22 cellular contexts compared by ENCODE assay signal in the genomic region with DNA sequence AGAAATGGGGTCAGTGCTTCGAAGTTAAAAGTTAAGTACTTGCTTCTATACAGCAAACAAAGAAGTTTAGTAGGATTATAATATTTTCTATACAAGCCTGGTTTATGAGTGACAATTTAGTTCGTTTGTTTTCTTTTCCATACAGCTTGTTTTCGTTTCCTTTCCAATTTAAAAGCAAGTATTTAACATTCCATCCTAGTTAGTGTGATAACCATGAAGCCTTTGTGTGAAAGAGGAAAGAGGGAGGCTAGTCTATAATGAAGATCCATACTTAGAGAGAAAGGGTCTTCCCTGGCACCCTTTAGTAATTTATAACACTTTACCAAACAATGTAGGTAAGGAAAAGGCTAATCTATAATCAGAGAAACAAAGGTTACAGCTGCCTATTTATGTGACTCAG. TPM values are rescaled to one million over a fixed set of nuclear protein-coding genes. Genes with fewer than 3 reads are reported as not detected.
"Had no signal": no experiment of that assay in that cellular context is flagged by ENCODE, and none has a peak within 500 bp of the region (broad histone marks: within the 10 kb centered on the region; RNA-seq: fewer than 3 reads in every experiment).

No MANE protein-coding gene starts in this region.

- H3K27ac ChIP-seq: foreskin keratinocyte, neutrophil, psoas muscle, spleen, tibial artery, upper lobe of left lung, uterus had no signal

- DNase-seq: effector memory CD4-positive, alpha-beta T cell; erythroblast; foreskin keratinocyte; head of caudate nucleus; hypothalamus; left cardiac atrium; left ventricle myocardium superior; mucosa of descending colon; naive thymus-derived CD8-positive, alpha-beta T cell; psoas muscle; retina; right lobe of liver; spleen; stimulated activated CD4-positive, alpha-beta T cell treated with anti-CD3 and anti-CD28 coated beads, Interleukin-15, amount 100 ng/mL, for 24 hours; stimulated activated CD4-positive, alpha-beta T cell treated with anti-CD3 and anti-CD28 coated beads, Interleukin-1b, Interleukin-23, amount 100 ng/mL, for 48 hours; stimulated activated CD4-positive, alpha-beta T cell treated with anti-CD3 and anti-CD28 coated beads, Interleukin-4, amount 100 ng/mL, for 24 hours; tibial artery; upper lobe of left lung; uterus had no signal

- H3K27me3 ChIP-seq: foreskin keratinocyte, right lobe of liver, spleen, tibial artery, upper lobe of left lung, uterus had no signal

- H3K4me3 ChIP-seq: lung, mucosa of descending colon, psoas muscle, right lobe of liver, spleen, tibial artery, upper lobe of left lung, uterus had no signal

- H3K36me3 ChIP-seq: neutrophil, right lobe of liver, uterus had no signal

- ATAC-seq: foreskin keratinocyte; left cardiac atrium; left ventricle myocardium superior; mucosa of descending colon; naive thymus-derived CD8-positive, alpha-beta T cell; psoas muscle; stimulated activated memory B cell treated with anti-CD40 and anti-IgM and Interleukin-4, amounts not matched to agents 10 μg/mL and 1 μg/mL and 100 μg/mL, for 72 hours had no signal

- H3K9me3 ChIP-seq: mucosa of descending colon, neutrophil, psoas muscle, right lobe of liver, uterus had no signal

- H3K4me1 ChIP-seq: foreskin keratinocyte, psoas muscle, spleen, upper lobe of left lung, uterus had no signal

RNA-seq across cellular contexts. Expression of gene SLC1A1, which starts 51.0 kb away (rescaled TPM):
- total RNA-seq: foreskin keratinocyte; naive thymus-derived CD8-positive, alpha-beta T cell had no signal
- polyA plus RNA-seq: naive thymus-derived CD8-positive, alpha-beta T cell had no signal
